Comparison of ENCODE assay signal across 13 cellular contexts in genomic region chr7:40873248-40873647, GRCh38.
A peak's percentile ranks its signal among the peaks of the same experiment; 100 is the strongest.
DNase-seq lines count a peak whose midpoint lies in the region; TF ChIP-seq lines count a peak whose summit lies in the region.
"Had no signal": no experiment of that assay in that cellular context is flagged by ENCODE, and none has a peak within 500 bp of the region (broad histone marks: within the 10 kb centered on the region; RNA-seq: fewer than 3 reads in every experiment).

No MANE protein-coding gene starts in this region.

- POLR2A ChIA-PET in BJ (lab: Charles Lee): interaction anchor here (0.5 to 0.6 kb wide), 2 partner anchors 63 to 1048 kb away, joined by 5 read pairs; no protein-coding TSS in a partner anchor

- TF ChIP-seq CTCF in BJ (IDR thresholded peaks at IDR 0.05; ENCODE audit: insufficient read depth, low read depth, low read length): no peak
- TF ChIP-seq CTCF in HFF-Myc (IDR thresholded peaks at IDR 0.05; ENCODE audit: low read depth, low read length, missing control alignments): no peak
- TF ChIP-seq CTCF in fibroblast of the aortic adventitia (IDR thresholded peaks at IDR 0.05; ENCODE audit: insufficient read depth, low read length): no peak

- peak; percentile 16 for DNase-seq in BJ (ENCODE audit: low read depth)
- peak; percentile 69 for DNase-seq in HFF-Myc (ENCODE audit: extremely low read depth, low read depth)
- peak; percentile 9 for DNase-seq in fibroblast of the aortic adventitia (ENCODE audit: low read depth)
- no peak for DNase-seq in activated CD4-positive, alpha-beta T cell treated with anti-CD3 and anti-CD28 coated beads, Interleukin-2, amount 50 U/mL, for 48 hours
- no peak for DNase-seq in substantia nigra (lab: John Stamatoyannopoulos, UW)
- DNase-seq in GOT3 (lab: John Stamatoyannopoulos, UW): no peak
- DNase-seq: BE2C; CD4-positive, alpha-beta T cell; DMS153; DMS79; H9 had no signal

- no peaks in the 10 kb centered on the region for H3K36me3 ChIP-seq in BJ (ENCODE audit: control insufficient read depth, insufficient read depth, low read length)
- H3K36me3 ChIP-seq: BE2C had no signal

- H3K27me3 ChIP-seq in BJ (ENCODE audit: control insufficient read depth, insufficient read depth, low read length): no peaks in the 10 kb centered on the region
- H3K27me3 ChIP-seq: BE2C had no signal

- CTCF ChIA-PET in BJ (lab: Yijun Ruan, JAX): no interaction called here

- H3K27ac ChIP-seq in substantia nigra (ENCODE audit: low read depth, low read length, poor library complexity, severe bottlenecking): no peak overlapping the region
- H3K27ac ChIP-seq: C4-2B had no signal

- H3K4me3 ChIP-seq in BJ (ENCODE audit: low read depth, low read length) (no peak overlapping the region), HFF-Myc (replicated peaks; ENCODE audit: low read depth, low read length) (no peak overlapping the region), fibroblast of the aortic adventitia (ENCODE audit: low read depth, low read length) (no peak overlapping the region)
- H3K4me3 ChIP-seq: GM12878 had no signal

Comparison
In these comparisons a context has a peak if more than half of its experiments do, and no peak if none do; other contexts are left out.
1. DNase-seq: peak in BJ (single experiment), HFF-Myc (single experiment) and fibroblast of the aortic adventitia (single experiment); none in activated CD4-positive, alpha-beta T cell treated with anti-CD3 and anti-CD28 coated beads, Interleukin-2, amount 50 U/mL, for 48 hours (0 of 2), substantia nigra (0 of 49) and GOT3 (single experiment).